Comparison of ENCODE assay signal across 25 cellular contexts in the genomic region with DNA sequence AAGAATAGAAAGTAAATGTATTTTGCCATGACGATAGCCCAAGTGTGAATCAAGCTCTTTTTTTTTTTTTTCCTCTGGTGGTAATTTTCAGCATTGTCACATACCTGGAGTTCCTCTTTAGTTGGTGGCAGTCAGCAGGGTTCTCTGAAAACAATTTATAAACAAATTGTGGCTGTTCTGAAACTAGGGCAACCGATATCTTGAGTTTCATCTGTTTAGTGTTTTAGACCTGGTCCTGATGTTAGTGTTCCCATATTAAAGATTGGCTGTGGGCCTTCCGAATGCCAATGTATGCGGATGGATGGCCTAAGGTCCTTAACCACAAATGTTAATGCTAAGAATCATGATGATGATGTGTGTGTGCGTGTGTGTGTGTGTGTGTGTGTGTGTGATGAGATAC.
"Had no signal": no experiment of that assay in that cellular context is flagged by ENCODE, and none has a peak within 500 bp of the region (broad histone marks: within the 10 kb centered on the region; RNA-seq: fewer than 3 reads in every experiment).

No MANE protein-coding gene starts in this region.

- H3K27ac ChIP-seq: breast epithelium, esophagus muscularis mucosa, hepatocyte, neutrophil, ovary, psoas muscle, right atrium auricular region, suprapubic skin, transverse colon, uterus had no signal

- H3K4me3 ChIP-seq: breast epithelium, esophagus muscularis mucosa, hepatocyte, ovary, psoas muscle, right atrium auricular region, suprapubic skin, transverse colon, uterus had no signal

- DNase-seq: activated CD4-positive, alpha-beta T cell treated with anti-CD3 and anti-CD28 coated beads, Interleukin-2, amount 50 U/mL, for 4 hours; activated CD8-positive, alpha-beta memory T cell treated with anti-CD3 and anti-CD28 coated beads for 24 hours; activated CD8-positive, alpha-beta memory T cell treated with anti-CD3 and anti-CD28 coated beads, Interleukin-2, amount 50 U/mL, for 4 hours; activated effector memory CD4-positive, alpha-beta T cell treated with Interleukin-2 at 50 U/mL for 16 hours; activated naive CD4-positive, alpha-beta T cell treated with anti-CD3 and anti-CD28 coated beads for 36 hours; activated naive CD8-positive, alpha-beta T cell treated with anti-CD3 and anti-CD28 coated beads, Interleukin-2, amount 10 ng/mL, durations not matched to agents 7 days and 5 days; activated T-cell treated with anti-CD3 and anti-CD28 coated beads, Interleukin-2, amount 50 U/mL, for 24 hours; amniotic stem cell; effector memory CD4-positive, alpha-beta T cell; glutamatergic neuron; left ventricle myocardium superior; mammary epithelial cell; ovary; psoas muscle; stimulated activated naive CD8-positive, alpha-beta T cell treated with anti-CD3 and anti-CD28 coated beads, Interleukin-15, amount 100 ng/mL, for 72 hours; transverse colon; uterus had no signal

- H3K27me3 ChIP-seq: breast epithelium, esophagus muscularis mucosa, hepatocyte, neutrophil, ovary, right atrium auricular region, suprapubic skin, transverse colon, uterus had no signal

- H3K4me3 Mint-ChIP-seq: activated naive CD4-positive, alpha-beta T cell treated with anti-CD3 and anti-CD28 coated beads for 36 hours; activated naive CD8-positive, alpha-beta T cell treated with anti-CD3 and anti-CD28 coated beads, Interleukin-2, amount 10 ng/mL, durations not matched to agents 7 days and 5 days; activated T-cell treated with anti-CD3 and anti-CD28 coated beads, Interleukin-2, amount 50 U/mL, for 24 hours; central memory CD8-positive, alpha-beta T cell; nephron; stimulated activated naive CD8-positive, alpha-beta T cell treated with anti-CD3 and anti-CD28 coated beads, Interleukin-15, amount 100 ng/mL, for 72 hours had no signal

- H3K36me3 ChIP-seq: breast epithelium, esophagus muscularis mucosa, neutrophil, ovary, right atrium auricular region, suprapubic skin, transverse colon, uterus had no signal

- H3K9me3 ChIP-seq: breast epithelium, esophagus muscularis mucosa, neutrophil, ovary, psoas muscle, right atrium auricular region, suprapubic skin, transverse colon, uterus had no signal

- H2AFZ ChIP-seq: hepatocyte had no signal

- H3K27ac Mint-ChIP-seq: activated naive CD4-positive, alpha-beta T cell treated with anti-CD3 and anti-CD28 coated beads for 36 hours; activated naive CD8-positive, alpha-beta T cell treated with anti-CD3 and anti-CD28 coated beads, Interleukin-2, amount 10 ng/mL, durations not matched to agents 7 days and 5 days; activated T-cell treated with anti-CD3 and anti-CD28 coated beads, Interleukin-2, amount 50 U/mL, for 24 hours; nephron; stimulated activated naive CD8-positive, alpha-beta T cell treated with anti-CD3 and anti-CD28 coated beads, Interleukin-15, amount 100 ng/mL, for 72 hours had no signal

- H3K9me3 Mint-ChIP-seq: activated naive CD4-positive, alpha-beta T cell treated with anti-CD3 and anti-CD28 coated beads for 36 hours; activated naive CD8-positive, alpha-beta T cell treated with anti-CD3 and anti-CD28 coated beads, Interleukin-2, amount 10 ng/mL, durations not matched to agents 7 days and 5 days; activated T-cell treated with anti-CD3 and anti-CD28 coated beads, Interleukin-2, amount 50 U/mL, for 24 hours; central memory CD8-positive, alpha-beta T cell; nephron; stimulated activated naive CD8-positive, alpha-beta T cell treated with anti-CD3 and anti-CD28 coated beads, Interleukin-15, amount 100 ng/mL, for 72 hours had no signal

- H3K4me1 Mint-ChIP-seq: activated naive CD8-positive, alpha-beta T cell treated with anti-CD3 and anti-CD28 coated beads, Interleukin-2, amount 10 ng/mL, durations not matched to agents 7 days and 5 days; central memory CD8-positive, alpha-beta T cell; nephron; stimulated activated naive CD8-positive, alpha-beta T cell treated with anti-CD3 and anti-CD28 coated beads, Interleukin-15, amount 100 ng/mL, for 72 hours had no signal

- H3K79me2 ChIP-seq: hepatocyte had no signal

- H3K4me2 ChIP-seq: hepatocyte had no signal

- ATAC-seq: left ventricle myocardium superior; psoas muscle; stimulated activated naive CD8-positive, alpha-beta T cell treated with anti-CD3 and anti-CD28 coated beads, Interleukin-15, amount 100 ng/mL, for 72 hours had no signal

- H3K4me1 ChIP-seq: breast epithelium, esophagus muscularis mucosa, psoas muscle, right atrium auricular region, suprapubic skin, transverse colon, uterus had no signal
